ENCODE assay signal across 1 cellular context in the genomic region with DNA sequence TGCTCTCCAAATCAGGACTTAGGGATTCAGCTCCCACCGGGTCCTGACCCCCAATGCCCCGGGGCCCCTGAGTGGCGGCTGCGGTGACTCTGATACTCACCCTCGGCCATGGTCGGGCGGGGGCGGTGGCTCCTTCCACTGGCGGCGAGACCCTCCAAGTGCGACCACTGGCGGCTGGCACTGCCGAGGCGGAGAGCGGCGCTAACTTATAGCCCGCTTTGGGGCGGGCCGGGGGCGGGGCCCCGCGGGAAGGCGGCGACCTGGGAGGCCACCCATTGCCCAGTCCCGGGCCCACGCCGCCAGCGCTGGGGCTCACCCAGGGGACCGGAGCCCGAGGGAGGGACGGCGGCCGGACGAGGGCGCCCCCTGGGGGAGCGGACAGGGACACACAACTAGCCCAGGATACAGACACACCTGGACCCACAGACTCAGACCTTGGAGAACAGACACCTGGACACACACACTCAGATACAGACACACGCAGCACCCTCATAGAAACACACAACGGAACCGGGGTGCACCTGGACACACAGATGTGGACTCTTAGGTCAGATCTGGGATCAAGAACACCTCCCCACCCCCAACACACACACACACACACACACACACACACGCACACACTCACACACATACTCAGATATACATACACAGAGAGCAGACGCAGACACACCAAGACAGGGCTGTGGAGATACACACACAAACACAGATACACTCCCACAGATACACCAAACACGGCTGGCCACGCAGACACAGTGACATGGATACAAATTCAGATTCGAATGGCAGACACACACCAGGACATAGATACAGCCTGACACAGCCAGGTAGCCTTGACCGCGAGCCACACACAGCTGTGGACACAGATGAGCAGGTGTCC.
A peak's percentile ranks its signal among the peaks of the same experiment; 100 is the strongest.
TF ChIP-seq lines count a peak whose summit lies in the region.

TSS of gene TGM2 (minus strand) at position 182 of the 877 bp plus-strand sequence. CDS start at position 110, 72 bp downstream.

TF ChIP-seq in K562, 482 proteins besides CTCF, POLR2A, EP300 and RAD21 (continued from another document and continues in another):
- TF ChIP-seq ZHX1 (conservative IDR thresholded peaks at IDR 0.05; ENCODE audit: low read length): no peak
- TF ChIP-seq KAT8 (IDR thresholded peaks at IDR 0.05; ENCODE audit: low read depth): no peak
- TF ChIP-seq EGR1 (conservative IDR thresholded peaks at IDR 0.05): peak; percentile 69
- no peak for TF ChIP-seq BHLHE40 (IDR thresholded peaks at IDR 0.05; ENCODE audit: low read length)
- TF ChIP-seq ZNF232 (CRISPR knock-in tag; IDR thresholded peaks at IDR 0.05): peak; percentile 26; the same call in 1 of the 2 replicates
- peak; percentile 74 for TF ChIP-seq PHF20 (IDR thresholded peaks at IDR 0.05; ENCODE audit: partially characterized antibody)
- TF ChIP-seq NFE2 (IDR thresholded peaks at IDR 0.05; ENCODE audit: low read depth): no peak
- TF ChIP-seq FOXK2 (conservative IDR thresholded peaks at IDR 0.05 in 1 of 2, IDR thresholded peaks at IDR 0.05 in 1 of 2; ENCODE audit: low read depth in 2 of 2): peak in 1 of 2 experiments; percentile 67; a peak in 1 of 4 replicates
- TF ChIP-seq ZNF143 (CRISPR knock-in tag; IDR thresholded peaks at IDR 0.05): no peak
- no peak for TF ChIP-seq SP2 (IDR thresholded peaks at IDR 0.05; ENCODE audit: extremely low read depth, low read depth, low read length, poor library complexity, severe bottlenecking)
- no peak for TF ChIP-seq ZKSCAN3 (CRISPR knock-in tag; IDR thresholded peaks at IDR 0.05)
- TF ChIP-seq THAP7 (CRISPR knock-in tag; IDR thresholded peaks at IDR 0.05): no peak
- peak; percentile 55 for TF ChIP-seq CCNT2 (IDR thresholded peaks at IDR 0.05; ENCODE audit: borderline replicate concordance, extremely low read depth, insufficient read length, low read depth, low read length)
- TF ChIP-seq CHD7 (IDR thresholded peaks at IDR 0.05; ENCODE audit: low read depth, low read length): no peak
- TF ChIP-seq HDAC2 (IDR thresholded peaks at IDR 0.05): no peak
- no peak for TF ChIP-seq GTF2F1 (IDR thresholded peaks at IDR 0.05; ENCODE audit: low read depth, low read length)
- TF ChIP-seq, protein P1, sequence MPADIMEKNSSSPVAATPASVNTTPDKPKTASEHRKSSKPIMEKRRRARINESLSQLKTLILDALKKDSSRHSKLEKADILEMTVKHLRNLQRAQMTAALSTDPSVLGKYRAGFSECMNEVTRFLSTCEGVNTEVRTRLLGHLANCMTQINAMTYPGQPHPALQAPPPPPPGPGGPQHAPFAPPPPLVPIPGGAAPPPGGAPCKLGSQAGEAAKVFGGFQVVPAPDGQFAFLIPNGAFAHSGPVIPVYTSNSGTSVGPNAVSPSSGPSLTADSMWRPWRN (IDR thresholded peaks at IDR 0.05; ENCODE audit: low read depth): no peak
- peak; percentile 68; the same call in 1 of the 2 replicates for TF ChIP-seq DPF2 (IDR thresholded peaks at IDR 0.05)
- TF ChIP-seq SLC30A9 (CRISPR knock-in tag; IDR thresholded peaks at IDR 0.05): no peak
- TF ChIP-seq NFXL1 (CRISPR knock-in tag; IDR thresholded peaks at IDR 0.05): no peak
- TF ChIP-seq ATF4 (CRISPR knock-in tag; IDR thresholded peaks at IDR 0.05): no peak
- no peak for TF ChIP-seq BRF2 (IDR thresholded peaks at IDR 0.05; ENCODE audit: borderline replicate concordance, insufficient read depth, insufficient read length)
- TF ChIP-seq ZNF280B (CRISPR knock-in tag; IDR thresholded peaks at IDR 0.05): no peak
